1 cellular context compared by ENCODE assay signal in genomic region chr19:40666803-40667438, GRCh38.
TF ChIP-seq lines count a peak whose summit lies in the region.

No MANE protein-coding gene starts in this region.

TF ChIP-seq in K562, 482 proteins besides CTCF, POLR2A, EP300 and RAD21:
- no peak for TF ChIP-seq ZZZ3 (IDR thresholded peaks at IDR 0.05)
- no peak for TF ChIP-seq ZBTB34 (CRISPR knock-in tag; IDR thresholded peaks at IDR 0.05)
- TF ChIP-seq ZNF124 (CRISPR knock-in tag; IDR thresholded peaks at IDR 0.05), result no peak
- TF ChIP-seq HNRNPUL1 (IDR thresholded peaks at IDR 0.05; ENCODE audit: low read length), result no peak
- peak in 2 of 3 experiments; percentile 59 to 91; a peak in 3 of 6 replicates for TF ChIP-seq ZBTB11 (CRISPR knock-in tag; IDR thresholded peaks at IDR 0.05)
- TF ChIP-seq CBX2 (IDR thresholded peaks at IDR 0.05; ENCODE audit: insufficient read depth, low read length, poor library complexity, severe bottlenecking), result no peak
- peak; percentile 18 for TF ChIP-seq HNRNPLL (IDR thresholded peaks at IDR 0.05; ENCODE audit: low read depth, low read length, poor library complexity, severe bottlenecking)
- no peak for TF ChIP-seq DEAF1 (CRISPR knock-in tag; IDR thresholded peaks at IDR 0.05)
- no peak; the same call in 1 of the 2 replicates for TF ChIP-seq THAP12 (CRISPR knock-in tag; IDR thresholded peaks at IDR 0.05)
- peak; percentile 60; the same call in 1 of the 2 replicates for TF ChIP-seq MYNN (IDR thresholded peaks at IDR 0.05)
- TF ChIP-seq MYNN (CRISPR knock-in tag; IDR thresholded peaks at IDR 0.05), result no peak
- no peak for TF ChIP-seq ZNF143 (CRISPR knock-in tag; IDR thresholded peaks at IDR 0.05)
- 0 out of 2 replicates have a peak, but pooled peaks have one; percentile 3 for TF ChIP-seq MAX (CRISPR knock-in tag; IDR thresholded peaks at IDR 0.05)
- TF ChIP-seq ARID3B (CRISPR knock-in tag; IDR thresholded peaks at IDR 0.05; ENCODE audit: borderline replicate concordance), result no peak
- TF ChIP-seq PREB (CRISPR knock-in tag; IDR thresholded peaks at IDR 0.05), result no peak
- TF ChIP-seq ZFP1 (CRISPR knock-in tag; IDR thresholded peaks at IDR 0.05), result no peak
- TF ChIP-seq ZBTB1 (CRISPR knock-in tag; IDR thresholded peaks at IDR 0.05; ENCODE audit: borderline replicate concordance, low read depth), result no peak
- TF ChIP-seq ZNF175 (CRISPR knock-in tag; IDR thresholded peaks at IDR 0.05; ENCODE audit: low read depth), result no peak
- no peak for TF ChIP-seq ID3 (CRISPR knock-in tag; IDR thresholded peaks at IDR 0.05)
- TF ChIP-seq ID3 (tag; IDR thresholded peaks at IDR 0.05), result no peak
- no peak for TF ChIP-seq COPS2 (conservative IDR thresholded peaks at IDR 0.05)
- no peak for TF ChIP-seq E2F4 (CRISPR knock-in tag; IDR thresholded peaks at IDR 0.05; ENCODE audit: low read depth)
- no peak for TF ChIP-seq SETDB1 (IDR thresholded peaks at IDR 0.05; ENCODE audit: low read length)
- TF ChIP-seq JUN (IDR thresholded peaks at IDR 0.05; ENCODE audit: borderline replicate concordance, low read depth, low read length), result no peak
- TF ChIP-seq JUN (CRISPR knock-in tag; IDR thresholded peaks at IDR 0.05; ENCODE audit: borderline replicate concordance), result no peak
- TF ChIP-seq SRSF9 (IDR thresholded peaks at IDR 0.05; ENCODE audit: borderline replicate concordance, low read depth, low read length), result no peak
- no peak for TF ChIP-seq RFX7 (CRISPR knock-in tag; IDR thresholded peaks at IDR 0.05)
- no peak for TF ChIP-seq LCOR (CRISPR knock-in tag; IDR thresholded peaks at IDR 0.05)
- TF ChIP-seq NCOA1 (IDR thresholded peaks at IDR 0.05; ENCODE audit: low read depth), result peak; percentile 25; the same call in 1 of the 2 replicates
- no peak for TF ChIP-seq CREB3L1 (IDR thresholded peaks at IDR 0.05; ENCODE audit: borderline replicate concordance, low read depth)
- no peak for TF ChIP-seq IRF2 (CRISPR knock-in tag; IDR thresholded peaks at IDR 0.05)
- TF ChIP-seq MCM7 (IDR thresholded peaks at IDR 0.05), result no peak
- TF ChIP-seq KAT8 (IDR thresholded peaks at IDR 0.05; ENCODE audit: low read depth), result no peak
- 0 out of 3 replicates have a peak, but pooled peaks of 1 of the 2 experiments have one; percentile 17 for TF ChIP-seq CBX3 (IDR thresholded peaks at IDR 0.05; ENCODE audit: borderline replicate concordance in 1 of 2, low read length in 2 of 2)
- no peak for TF ChIP-seq MTA1 (IDR thresholded peaks at IDR 0.05; ENCODE audit: borderline replicate concordance)
- TF ChIP-seq HNRNPL (IDR thresholded peaks at IDR 0.05; ENCODE audit: low read depth, low read length), result peak; percentile 92; the same call in 1 of the 2 replicates
- no peak for TF ChIP-seq ZNF583 (CRISPR knock-in tag; IDR thresholded peaks at IDR 0.05)
- no peak for TF ChIP-seq ZNF133 (CRISPR knock-in tag; IDR thresholded peaks at IDR 0.05)
- no peak for TF ChIP-seq NCOA2 (IDR thresholded peaks at IDR 0.05; ENCODE audit: partially characterized antibody in 2 of 2)
- no peak for TF ChIP-seq TSC22D4 (tag; IDR thresholded peaks at IDR 0.05)
- TF ChIP-seq RREB1 (CRISPR knock-in tag; IDR thresholded peaks at IDR 0.05), result no peak
